In genomic region chr5:98927988-98928801, GRCh38 we compare ENCODE assay signal across 8 cellular contexts. TPM values are rescaled to one million over a fixed set of nuclear protein-coding genes. Genes with fewer than 3 reads are reported as not detected.
DNase-seq lines count a peak whose midpoint lies in the region; ATAC-seq and TF ChIP-seq lines count a peak whose summit lies in the region.

No MANE protein-coding gene starts in this region.

- H3K4me1 Mint-ChIP-seq in CD4-positive, CD25-positive, alpha-beta regulatory T cell, result peaks cover 23 to 80% (median 46%) of the 10 kb centered on the region in 4 donors

- peak; percentile 1 to 2 for ATAC-seq in CD4-positive, CD25-positive, alpha-beta regulatory T cell (ENCODE audit: low read depth in 2 of 2)
- peak; percentile 29 for ATAC-seq in GM19397 (IDR thresholded peaks at IDR 0.05; ENCODE audit: unreplicated experiment)
- peak; percentile 14 for ATAC-seq in HG03469 (IDR thresholded peaks at IDR 0.05; ENCODE audit: unreplicated experiment)
- peak; percentile 15 to 56 (median 34) for ATAC-seq in heart right ventricle
- ATAC-seq in aorta (ENCODE audit: low FRiP score), result peak; percentile 61

- H3K27ac Mint-ChIP-seq in CD4-positive, CD25-positive, alpha-beta regulatory T cell, result peak overlapping the region; percentile 98 to 100 (median 99)

- peaks cover 57% of the 10 kb centered on the region for H3K4me1 ChIP-seq in CD4-positive, CD25-positive, alpha-beta regulatory T cell (ENCODE audit: control insufficient read depth, insufficient read depth, low read length, poor library complexity, severe bottlenecking)
- H3K4me1 ChIP-seq in SJCRH30, result peaks cover 15% of the 10 kb centered on the region
- peaks cover 0 to 73% (median 43%) of the 10 kb centered on the region in 9 donors for H3K4me1 ChIP-seq in heart right ventricle
- H3K4me1 ChIP-seq in aorta (ENCODE audit: control insufficient read depth in 1 of 2, insufficient read depth in 2 of 2, low read length in 2 of 2), result no peaks in the 10 kb centered on the region

- intact Hi-C loops in heart right ventricle (cut with DNase I), result loop anchor here in 4 of 10 donors (5.0 to 10.0 kb wide), 2 partner anchors 153 to 156 kb away; partner anchors contain the start of gene RGMB (in 4 of the 4)
- intact Hi-C loops in posterior vena cava (cut with DNase I), result no loop called here
- intact Hi-C loops in aorta (cut with DNase I), result loop anchor here in 1 of 2 donors (5.0 kb wide), 1 partner anchor 156 kb away; the partner anchor contains the start of gene RGMB

- H3K27ac ChIP-seq in CD4-positive, CD25-positive, alpha-beta regulatory T cell (ENCODE audit: insufficient read depth, low read length, poor library complexity, severe bottlenecking), result peak overlapping the region; percentile 100
- H3K27ac ChIP-seq in SJCRH30 (peak overlapping the region; percentile 87), heart right ventricle (peak overlapping the region; percentile 96 to 100 (median 100)), aorta (ENCODE audit: low read depth in 1 of 2, low read length in 2 of 2) (peak overlapping the region; percentile 89 to 94)

- peak overlapping the region; percentile 98 to 100 (median 99) for H3K4me3 Mint-ChIP-seq in CD4-positive, CD25-positive, alpha-beta regulatory T cell

- WGBS in heart right ventricle, 2 donors, result 0% methylated on average over 72 to 89 of the region's 90 CpGs
- 0 to 1% methylated on average over 53 to 90 of the region's 90 CpGs for WGBS in aorta, 2 donors

- peaks cover 9% of the 10 kb centered on the region for H3K27me3 Mint-ChIP-seq in CD4-positive, CD25-positive, alpha-beta regulatory T cell

- peaks cover 29% of the 10 kb centered on the region for H3K36me3 ChIP-seq in CD4-positive, CD25-positive, alpha-beta regulatory T cell (ENCODE audit: control insufficient read depth, insufficient read depth, low read length)
- peaks cover 30% of the 10 kb centered on the region for H3K36me3 ChIP-seq in SJCRH30
- peaks cover 0 to 64% (median 23%) of the 10 kb centered on the region in 9 donors for H3K36me3 ChIP-seq in heart right ventricle
- no peaks in the 10 kb centered on the region for H3K36me3 ChIP-seq in aorta (ENCODE audit: control insufficient read depth in 1 of 2, insufficient read depth in 2 of 2, low read length in 1 of 2)

- no peak for TF ChIP-seq CTCF in heart right ventricle (IDR thresholded peaks at IDR 0.05)

- DNase-seq in CD4-positive, CD25-positive, alpha-beta regulatory T cell, result peak in 2 of 3 donors; percentile 39 to 41
- peak; percentile 76 to 80 for DNase-seq in SJCRH30
- peak; percentile 48 for DNase-seq in amniotic epithelial cell (ENCODE audit: low read depth)
- DNase-seq in heart right ventricle, result peak; percentile 66 to 79
- peak; percentile 89 for DNase-seq in posterior vena cava (ENCODE audit: low spot score)
- peak; percentile 81 to 92 for DNase-seq in aorta

- no peaks in the 10 kb centered on the region for H3K9me3 Mint-ChIP-seq in CD4-positive, CD25-positive, alpha-beta regulatory T cell

- H3K27me3 ChIP-seq in CD4-positive, CD25-positive, alpha-beta regulatory T cell (ENCODE audit: control insufficient read depth, insufficient read depth, low read length), result no peaks in the 10 kb centered on the region
- H3K27me3 ChIP-seq in SJCRH30, result no peaks in the 10 kb centered on the region
- H3K27me3 ChIP-seq in heart right ventricle, result no peaks in the 10 kb centered on the region
- no peaks in the 10 kb centered on the region for H3K27me3 ChIP-seq in aorta (ENCODE audit: control insufficient read depth in 1 of 2, insufficient read depth in 2 of 2, low read length in 1 of 2)

- peaks cover 25% of the 10 kb centered on the region for H3K36me3 Mint-ChIP-seq in CD4-positive, CD25-positive, alpha-beta regulatory T cell

- no peaks in the 10 kb centered on the region for H3K9me3 ChIP-seq in CD4-positive, CD25-positive, alpha-beta regulatory T cell (ENCODE audit: control insufficient read depth in 2 of 2, low read length in 2 of 2)
- no peaks in the 10 kb centered on the region for H3K9me3 ChIP-seq in SJCRH30 (replicated peaks)
- no peaks in the 10 kb centered on the region for H3K9me3 ChIP-seq in heart right ventricle
- no peaks in the 10 kb centered on the region for H3K9me3 ChIP-seq in aorta (ENCODE audit: control insufficient read depth, low read length)

- H3K4me3 ChIP-seq in CD4-positive, CD25-positive, alpha-beta regulatory T cell (ENCODE audit: low read depth, low read length), result peak overlapping the region; percentile 99
- H3K4me3 ChIP-seq in SJCRH30 (peak overlapping the region; percentile 81), heart right ventricle (peak overlapping the region; percentile 67 to 93 (median 84)), aorta (ENCODE audit: low read length in 2 of 2) (peak overlapping the region; percentile 77 to 91)

RNA-seq across cellular contexts. Expression of gene CHD1, which starts 0.6 kb away (rescaled TPM):
- 172 TPM for total RNA-seq in CD4-positive, CD25-positive, alpha-beta regulatory T cell
- polyA plus RNA-seq in CD4-positive, CD25-positive, alpha-beta regulatory T cell, result 10 to 100 TPM in 1 of 4 donors, 1 to 10 TPM in 3; 7.8 to 12.3 (median 8.6) TPM
- 73.6 and 95.8 TPM in 2 replicates for total RNA-seq in SJCRH30 (2014; rRNA removed; shearing (Covaris generic))
- 10 to 100 TPM in 9 of 10 donors, 1 to 10 TPM in 1; 9.9 to 19.6 (median 15.1) TPM for total RNA-seq in heart right ventricle
- 10 to 100 TPM in 1 of 2 donors, 1 to 10 TPM in 1; 6.5 to 20.4 TPM for polyA plus RNA-seq in heart right ventricle
- total RNA-seq in posterior vena cava, result 10 to 100 TPM; 32.3 to 39.9 TPM
- 10 to 100 TPM; 44.1 to 51.8 TPM for total RNA-seq in aorta
- 10 to 100 TPM in 1 of 2 donors, 1 to 10 TPM in 1; 5.9 to 12.5 TPM for polyA plus RNA-seq in aorta

Comparison
In these comparisons a context has a peak if more than half of its experiments do, and no peak if none do; other contexts are left out.
1. Peak in every context shown above with its lines: DNase-seq, ATAC-seq, H3K4me3 ChIP-seq and H3K27ac ChIP-seq.
2. ATAC-seq: peak in every context shown above with its lines; median percentile 61 in aorta; 34 in heart right ventricle; 29 in GM19397; 14 in HG03469; 2 in CD4-positive, CD25-positive, alpha-beta regulatory T cell.